ENCODE assay signal across 1 cellular context in genomic region chr15:80780416-80781221, GRCh38.
A peak's percentile ranks its signal among the peaks of the same experiment; 100 is the strongest.
TF ChIP-seq lines count a peak whose summit lies in the region.

No MANE protein-coding gene starts in this region.

TF ChIP-seq in HepG2, 621 proteins besides CTCF, POLR2A, EP300 and RAD21 (continued from another document and continues in another):
- TF ChIP-seq, protein P1, sequence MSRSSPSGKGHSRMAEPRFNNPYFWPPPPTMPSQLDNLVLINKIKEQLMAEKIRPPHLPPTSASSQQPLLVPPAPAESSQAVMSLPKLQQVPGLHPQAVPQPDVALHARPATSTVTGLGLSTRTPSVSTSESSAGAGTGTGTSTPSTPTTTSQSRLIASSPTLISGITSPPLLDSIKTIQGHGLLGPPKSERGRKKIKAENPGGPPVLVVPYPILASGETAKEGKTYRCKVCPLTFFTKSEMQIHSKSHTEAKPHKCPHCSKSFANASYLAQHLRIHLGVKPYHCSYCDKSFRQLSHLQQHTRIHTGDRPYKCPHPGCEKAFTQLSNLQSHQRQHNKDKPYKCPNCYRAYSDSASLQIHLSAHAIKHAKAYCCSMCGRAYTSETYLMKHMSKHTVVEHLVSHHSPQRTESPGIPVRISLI (CRISPR knock-in tag; IDR thresholded peaks at IDR 0.05; ENCODE audit: borderline replicate concordance): no peak; the same call in 1 of the 2 replicates
- TF ChIP-seq ZSCAN12 (CRISPR knock-in tag; IDR thresholded peaks at IDR 0.05): peak; percentile 98
- peak; percentile 96 for TF ChIP-seq GABPB1 (CRISPR knock-in tag; IDR thresholded peaks at IDR 0.05)
- peak; percentile 90; the same call in 1 of the 2 replicates for TF ChIP-seq ZNF274 (CRISPR knock-in tag; IDR thresholded peaks at IDR 0.05)
- peak; percentile 89; the same call in 1 of the 2 replicates for TF ChIP-seq NFKBIZ (CRISPR knock-in tag; IDR thresholded peaks at IDR 0.05)
- TF ChIP-seq ZNF335 (CRISPR knock-in tag; IDR thresholded peaks at IDR 0.05): no peak; the same call in 1 of the 2 replicates
- TF ChIP-seq ZNF430 (CRISPR knock-in tag; IDR thresholded peaks at IDR 0.05): peak; percentile 97
- TF ChIP-seq SMARCE1 (IDR thresholded peaks at IDR 0.05; ENCODE audit: borderline replicate concordance): no peak
- no peak for TF ChIP-seq SYNCRIP (IDR thresholded peaks at IDR 0.05; ENCODE audit: insufficient read depth, low read depth, low read length)
- TF ChIP-seq SMC3 (IDR thresholded peaks at IDR 0.05; ENCODE audit: low read length): no peak
- TF ChIP-seq SALL2 (CRISPR knock-in tag; IDR thresholded peaks at IDR 0.05): peak; percentile 90
- TF ChIP-seq GATA4 (IDR thresholded peaks at IDR 0.05; ENCODE audit: borderline replicate concordance, low read depth): no peak
- TF ChIP-seq ZIK1 (CRISPR knock-in tag; IDR thresholded peaks at IDR 0.05; ENCODE audit: borderline replicate concordance, low read depth): peak; percentile 84; the same call in 1 of the 2 replicates
- TF ChIP-seq ZSCAN25 (CRISPR knock-in tag; IDR thresholded peaks at IDR 0.05): peak; percentile 57; the same call in 1 of the 2 replicates
- peak; percentile 46; the same call in 1 of the 2 replicates for TF ChIP-seq DRAP1 (CRISPR knock-in tag; IDR thresholded peaks at IDR 0.05)
- TF ChIP-seq, protein P2, sequence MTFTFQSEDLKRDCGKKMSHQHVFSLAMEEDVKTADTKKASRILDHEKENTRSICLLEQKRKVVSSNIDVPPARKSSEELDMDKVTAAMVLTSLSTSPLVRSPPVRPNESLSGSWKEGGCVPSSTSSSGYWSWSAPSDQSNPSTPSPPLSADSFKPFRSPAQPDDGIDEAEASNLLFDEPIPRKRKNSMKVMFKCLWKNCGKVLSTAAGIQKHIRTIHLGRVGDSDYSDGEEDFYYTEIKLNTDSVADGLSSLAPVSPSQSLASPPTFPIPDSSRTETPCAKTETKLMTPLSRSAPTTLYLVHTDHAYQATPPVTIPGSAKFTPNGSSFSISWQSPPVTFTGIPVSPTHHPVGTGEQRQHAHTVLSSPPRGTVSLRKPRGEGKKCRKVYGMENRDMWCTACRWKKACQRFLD (CRISPR knock-in tag; IDR thresholded peaks at IDR 0.05; ENCODE audit: borderline replicate concordance): peak; percentile 87; the same call in 1 of the 2 replicates
- TF ChIP-seq TAF15 (IDR thresholded peaks at IDR 0.05; ENCODE audit: low read depth, low read length, poor library complexity, severe bottlenecking): no peak
- no peak for TF ChIP-seq ZSCAN22 (CRISPR knock-in tag; IDR thresholded peaks at IDR 0.05)
- no peak for TF ChIP-seq RFXANK (CRISPR knock-in tag; IDR thresholded peaks at IDR 0.05)
- no peak for TF ChIP-seq ZNF839 (CRISPR knock-in tag; IDR thresholded peaks at IDR 0.05; ENCODE audit: borderline replicate concordance)
- TF ChIP-seq ATF7 (IDR thresholded peaks at IDR 0.05): no peak
- TF ChIP-seq ATF7 (CRISPR knock-in tag; IDR thresholded peaks at IDR 0.05): 0 out of 2 replicates have a peak, but pooled peaks have one; percentile 21
- TF ChIP-seq ZNF292 (CRISPR knock-in tag; IDR thresholded peaks at IDR 0.05; ENCODE audit: borderline replicate concordance, low read depth): no peak
- TF ChIP-seq NR1H2 (CRISPR knock-in tag; IDR thresholded peaks at IDR 0.05; ENCODE audit: borderline replicate concordance, low read depth): peak; percentile 72; the same call in 1 of the 2 replicates
- TF ChIP-seq ARID2 (CRISPR knock-in tag; IDR thresholded peaks at IDR 0.05; ENCODE audit: borderline replicate concordance): peak; percentile 86
- peak; percentile 91; the same call in 1 of the 2 replicates for TF ChIP-seq ZNF530 (CRISPR knock-in tag; IDR thresholded peaks at IDR 0.05; ENCODE audit: low read depth)
- peak; percentile 94; the same call in 1 of the 2 replicates for TF ChIP-seq ZFYVE20 (CRISPR knock-in tag; IDR thresholded peaks at IDR 0.05; ENCODE audit: borderline replicate concordance, low read depth)
- TF ChIP-seq ZSCAN20 (CRISPR knock-in tag; IDR thresholded peaks at IDR 0.05; ENCODE audit: borderline replicate concordance): peak; percentile 86; the same call in 1 of the 2 replicates
- TF ChIP-seq RCOR2 (CRISPR knock-in tag; IDR thresholded peaks at IDR 0.05): no peak
- peak; percentile 73; the same call in 1 of the 2 replicates for TF ChIP-seq GLI4 (CRISPR knock-in tag; IDR thresholded peaks at IDR 0.05; ENCODE audit: borderline replicate concordance)
- TF ChIP-seq GATAD1 (CRISPR knock-in tag; IDR thresholded peaks at IDR 0.05): peak; percentile 77
- no peak for TF ChIP-seq TRIM24 (CRISPR knock-in tag; IDR thresholded peaks at IDR 0.05)
- no peak for TF ChIP-seq ARID3A (IDR thresholded peaks at IDR 0.05; ENCODE audit: low read depth, low read length)
- no peak for TF ChIP-seq PRPF4 (IDR thresholded peaks at IDR 0.05; ENCODE audit: low read depth, low read length, poor library complexity, severe bottlenecking)
- TF ChIP-seq ZSCAN30 (CRISPR knock-in tag; IDR thresholded peaks at IDR 0.05): no peak
- TF ChIP-seq HINFP (CRISPR knock-in tag; IDR thresholded peaks at IDR 0.05; ENCODE audit: low read depth): peak; percentile 80; the same call in 1 of the 2 replicates
- TF ChIP-seq FOXA3 (CRISPR knock-in tag; IDR thresholded peaks at IDR 0.05): peak; percentile 53
- TF ChIP-seq REPIN1 (CRISPR knock-in tag; IDR thresholded peaks at IDR 0.05; ENCODE audit: borderline replicate concordance, low read depth): peak; percentile 86; the same call in 1 of the 2 replicates
- no peak for TF ChIP-seq ZNF567 (CRISPR knock-in tag; IDR thresholded peaks at IDR 0.05; ENCODE audit: borderline replicate concordance)
- TF ChIP-seq TFAP4 (IDR thresholded peaks at IDR 0.05; ENCODE audit: borderline replicate concordance, low read depth): no peak
- no peak for TF ChIP-seq SETDB1 (CRISPR knock-in tag; IDR thresholded peaks at IDR 0.05; ENCODE audit: borderline replicate concordance)
- peak; percentile 96 for TF ChIP-seq ZNF605 (CRISPR knock-in tag; IDR thresholded peaks at IDR 0.05)
- TF ChIP-seq ZNF460 (CRISPR knock-in tag; IDR thresholded peaks at IDR 0.05; ENCODE audit: borderline replicate concordance): no peak
- peak; percentile 74 for TF ChIP-seq MED1 (CRISPR knock-in tag; IDR thresholded peaks at IDR 0.05)
- TF ChIP-seq ARHGAP35 (CRISPR knock-in tag; IDR thresholded peaks at IDR 0.05; ENCODE audit: borderline replicate concordance): peak; percentile 84; the same call in 1 of the 2 replicates
- TF ChIP-seq ZBTB43 (CRISPR knock-in tag; conservative IDR thresholded peaks at IDR 0.05): peak; percentile 90
- TF ChIP-seq NFIC (IDR thresholded peaks at IDR 0.05; ENCODE audit: low read length): no peak
- peak; percentile 60; the same call in 1 of the 2 replicates for TF ChIP-seq ZNF329 (CRISPR knock-in tag; IDR thresholded peaks at IDR 0.05; ENCODE audit: low read depth)
- TF ChIP-seq, protein P3, sequence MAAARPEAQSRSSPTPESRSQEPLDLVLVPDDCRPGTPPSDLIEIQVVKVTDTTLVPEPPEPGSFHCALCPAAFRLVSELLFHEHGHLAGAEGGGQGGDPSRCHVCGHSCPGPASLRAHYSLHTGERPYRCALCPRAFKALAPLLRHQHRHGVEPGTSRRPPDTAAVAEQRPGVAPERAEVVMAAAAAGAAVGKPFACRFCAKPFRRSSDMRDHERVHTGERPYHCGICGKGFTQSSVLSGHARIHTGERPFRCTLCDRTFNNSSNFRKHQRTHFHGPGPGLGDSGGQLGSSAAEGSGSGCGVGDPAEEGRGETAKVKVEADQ (CRISPR knock-in tag; IDR thresholded peaks at IDR 0.05; ENCODE audit: borderline replicate concordance): 0 out of 2 replicates have a peak, but pooled peaks have one; percentile 65
- TF ChIP-seq SP4 (CRISPR knock-in tag; IDR thresholded peaks at IDR 0.05): peak; percentile 62; the same call in 1 of the 2 replicates
- peak in 1 of 2 experiments; percentile 97; a peak in 2 of 4 replicates for TF ChIP-seq KLF16 (CRISPR knock-in tag; IDR thresholded peaks at IDR 0.05)
- TF ChIP-seq HNF1A (IDR thresholded peaks at IDR 0.05; ENCODE audit: low read depth): no peak
- no peak for TF ChIP-seq HNF1A (CRISPR knock-in tag; IDR thresholded peaks at IDR 0.05; ENCODE audit: borderline replicate concordance)
- TF ChIP-seq ZNF674 (CRISPR knock-in tag; IDR thresholded peaks at IDR 0.05; ENCODE audit: low read depth): no peak
- peak; percentile 82 for TF ChIP-seq KAT8 (CRISPR knock-in tag; IDR thresholded peaks at IDR 0.05)
- TF ChIP-seq MXD4 (CRISPR knock-in tag; IDR thresholded peaks at IDR 0.05): peak; percentile 89; the same call in 1 of the 2 replicates
